In the genomic region with DNA sequence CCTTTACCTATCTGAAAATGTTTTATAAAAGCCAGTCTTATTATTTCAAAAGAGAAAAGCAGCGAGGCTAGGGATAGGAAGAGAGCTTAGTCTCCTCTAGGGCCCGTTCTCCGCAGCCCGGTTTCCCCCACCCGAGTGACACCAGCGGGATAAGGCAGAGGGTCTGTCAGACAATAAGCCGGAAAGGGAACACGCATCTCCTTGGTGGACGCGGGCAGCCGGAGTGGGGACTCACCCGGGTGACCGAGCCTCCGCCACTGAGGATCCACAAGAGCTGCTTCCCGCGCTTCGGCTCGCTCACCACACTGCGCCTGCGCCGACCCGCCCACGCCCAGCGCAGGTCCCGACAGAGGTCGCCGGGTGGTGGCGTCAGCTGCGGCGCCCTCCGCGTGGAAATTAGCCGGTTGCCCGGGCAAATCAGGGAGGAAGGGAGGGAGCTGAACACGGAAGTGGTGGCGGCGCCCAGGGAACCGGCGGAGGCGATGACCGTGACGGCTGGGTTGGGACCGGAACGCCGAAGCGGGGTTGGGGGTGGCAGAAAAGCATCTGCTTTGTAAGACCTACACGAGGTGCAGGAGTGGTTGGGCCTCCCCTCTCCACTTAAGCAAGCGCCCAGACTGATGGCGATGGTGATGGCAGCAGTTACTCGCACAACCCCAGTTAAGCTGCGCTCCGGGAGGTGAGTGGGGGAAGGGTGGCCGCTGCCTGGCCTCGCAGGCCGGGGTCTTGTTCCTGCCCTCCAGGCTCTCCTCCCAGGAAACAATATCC, we compare ENCODE assay signal across 8 cellular contexts. TPM values are rescaled to one million over a fixed set of nuclear protein-coding genes. Genes with fewer than 3 reads are reported as not detected.
DNase-seq lines count a peak whose midpoint lies in the region; ATAC-seq, FAIRE-seq and TF ChIP-seq lines count a peak whose summit lies in the region.

A gene with protein sequence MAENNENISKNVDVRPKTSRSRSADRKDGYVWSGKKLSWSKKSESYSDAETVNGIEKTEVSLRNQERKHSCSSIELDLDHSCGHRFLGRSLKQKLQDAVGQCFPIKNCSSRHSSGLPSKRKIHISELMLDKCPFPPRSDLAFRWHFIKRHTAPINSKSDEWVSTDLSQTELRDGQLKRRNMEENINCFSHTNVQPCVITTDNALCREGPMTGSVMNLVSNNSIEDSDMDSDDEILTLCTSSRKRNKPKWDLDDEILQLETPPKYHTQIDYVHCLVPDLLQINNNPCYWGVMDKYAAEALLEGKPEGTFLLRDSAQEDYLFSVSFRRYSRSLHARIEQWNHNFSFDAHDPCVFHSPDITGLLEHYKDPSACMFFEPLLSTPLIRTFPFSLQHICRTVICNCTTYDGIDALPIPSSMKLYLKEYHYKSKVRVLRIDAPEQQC (plus strand): TSS at position 444 of the 768 bp plus-strand sequence. CDS start 15,806 bp downstream, outside the sequence.
A gene with protein sequence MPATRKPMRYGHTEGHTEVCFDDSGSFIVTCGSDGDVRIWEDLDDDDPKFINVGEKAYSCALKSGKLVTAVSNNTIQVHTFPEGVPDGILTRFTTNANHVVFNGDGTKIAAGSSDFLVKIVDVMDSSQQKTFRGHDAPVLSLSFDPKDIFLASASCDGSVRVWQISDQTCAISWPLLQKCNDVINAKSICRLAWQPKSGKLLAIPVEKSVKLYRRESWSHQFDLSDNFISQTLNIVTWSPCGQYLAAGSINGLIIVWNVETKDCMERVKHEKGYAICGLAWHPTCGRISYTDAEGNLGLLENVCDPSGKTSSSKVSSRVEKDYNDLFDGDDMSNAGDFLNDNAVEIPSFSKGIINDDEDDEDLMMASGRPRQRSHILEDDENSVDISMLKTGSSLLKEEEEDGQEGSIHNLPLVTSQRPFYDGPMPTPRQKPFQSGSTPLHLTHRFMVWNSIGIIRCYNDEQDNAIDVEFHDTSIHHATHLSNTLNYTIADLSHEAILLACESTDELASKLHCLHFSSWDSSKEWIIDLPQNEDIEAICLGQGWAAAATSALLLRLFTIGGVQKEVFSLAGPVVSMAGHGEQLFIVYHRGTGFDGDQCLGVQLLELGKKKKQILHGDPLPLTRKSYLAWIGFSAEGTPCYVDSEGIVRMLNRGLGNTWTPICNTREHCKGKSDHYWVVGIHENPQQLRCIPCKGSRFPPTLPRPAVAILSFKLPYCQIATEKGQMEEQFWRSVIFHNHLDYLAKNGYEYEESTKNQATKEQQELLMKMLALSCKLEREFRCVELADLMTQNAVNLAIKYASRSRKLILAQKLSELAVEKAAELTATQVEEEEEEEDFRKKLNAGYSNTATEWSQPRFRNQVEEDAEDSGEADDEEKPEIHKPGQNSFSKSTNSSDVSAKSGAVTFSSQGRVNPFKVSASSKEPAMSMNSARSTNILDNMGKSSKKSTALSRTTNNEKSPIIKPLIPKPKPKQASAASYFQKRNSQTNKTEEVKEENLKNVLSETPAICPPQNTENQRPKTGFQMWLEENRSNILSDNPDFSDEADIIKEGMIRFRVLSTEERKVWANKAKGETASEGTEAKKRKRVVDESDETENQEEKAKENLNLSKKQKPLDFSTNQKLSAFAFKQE (minus strand): TSS at position 307 of the 768 bp plus-strand sequence. CDS start 312 bp downstream, outside the sequence.

- TF ChIP-seq CTCF in esophagus squamous epithelium (IDR thresholded peaks at IDR 0.05), result peak in 2 of 6 experiments; percentile 22 to 53

- DNase-seq in EH (ENCODE audit: low read depth), result peak; percentile 95
- DNase-seq in GM23248, result peak; percentile 95
- DNase-seq in Karpas-422, result peak; percentile 99
- DNase-seq in RCC 7860 (ENCODE audit: low spot score), result peak; percentile 75
- peak; percentile 97 to 99 for DNase-seq in activated T-cell treated with anti-CD3 and anti-CD28 coated beads, Interleukin-2, amount 50 U/mL, for 72 hours
- peak; percentile 45 for DNase-seq in esophagus squamous epithelium (lab: John Stamatoyannopoulos, UW)
- peak; percentile 94 for DNase-seq in myocyte (ENCODE audit: low read depth)
- DNase-seq in stimulated activated CD8-positive, alpha-beta memory T cell treated with anti-CD3 and anti-CD28 coated beads, Interleukin-7, amount 100 ng/mL, for 4 hours (ENCODE audit: low read depth in 2 of 2), result peak; percentile 89 to 96

- intact Hi-C loops in esophagus squamous epithelium (cut with DNase I), result no loop called here

- H3K4me3 ChIP-seq in GM23248 (peak within 1 kb of the TSS; percentile 91), Karpas-422 (ENCODE audit: low read length) (peak within 1 kb of the TSS; percentile 70), esophagus squamous epithelium (peak within 1 kb of the TSS; percentile 81 to 97 (median 83))

- ATAC-seq in activated T-cell treated with anti-CD3 and anti-CD28 coated beads, Interleukin-2, amount 50 U/mL, for 72 hours (replicated peaks in 1 of 2), result peak; percentile 96 to 97

- no peak for FAIRE-seq in RCC 7860 (lab: Jason Lieb, UNC)

- peak within 1 kb of the TSS; percentile 87 to 94 for H3K4me3 Mint-ChIP-seq in activated T-cell treated with anti-CD3 and anti-CD28 coated beads, Interleukin-2, amount 50 U/mL, for 72 hours

- H3K27ac ChIP-seq in GM23248, result peak within 1 kb of the TSS; percentile 84
- H3K27ac ChIP-seq in Karpas-422 (ENCODE audit: low read length), result peak within 1 kb of the TSS; percentile 84
- H3K27ac ChIP-seq in esophagus squamous epithelium, result peak within 1 kb of the TSS; percentile 85 to 94 (median 92)

- H3K36me3 ChIP-seq in GM23248 (ENCODE audit: low read depth) (no peaks in the 10 kb centered on the region), Karpas-422 (ENCODE audit: insufficient read depth, low read length) (peaks cover 51% of the 10 kb centered on the region), esophagus squamous epithelium (no peaks in the 10 kb centered on the region)

- H3K9me3 Mint-ChIP-seq in activated T-cell treated with anti-CD3 and anti-CD28 coated beads, Interleukin-2, amount 50 U/mL, for 72 hours, result no peaks in the 10 kb centered on the region

- H4K20me1 ChIP-seq in GM23248 (ENCODE audit: insufficient read depth), result peaks cover 4% of the 10 kb centered on the region; the same call in 1 of the 2 replicates
- H4K20me1 ChIP-seq in Karpas-422 (ENCODE audit: insufficient read depth, low read depth, low read length), result peaks cover 13% of the 10 kb centered on the region

- H3K9me2 ChIP-seq in GM23248 (ENCODE audit: insufficient read depth) (no peaks in the 10 kb centered on the region), Karpas-422 (replicated peaks; ENCODE audit: insufficient read depth, low read length) (no peaks in the 10 kb centered on the region)

- H3K4me1 ChIP-seq in GM23248 (ENCODE audit: insufficient read depth), result peaks cover 35% of the 10 kb centered on the region
- peaks cover 43% of the 10 kb centered on the region for H3K4me1 ChIP-seq in Karpas-422 (ENCODE audit: low read length)
- peaks cover 3 to 47% (median 24%) of the 10 kb centered on the region in 3 donors for H3K4me1 ChIP-seq in esophagus squamous epithelium

- TF ChIP-seq POLR2A in esophagus squamous epithelium (IDR thresholded peaks at IDR 0.05), result peak in 3 of 4 donors; percentile 40 to 73 (median 70)

- H3K27me3 Mint-ChIP-seq in activated T-cell treated with anti-CD3 and anti-CD28 coated beads, Interleukin-2, amount 50 U/mL, for 72 hours (ENCODE audit: low read depth), result no peaks in the 10 kb centered on the region

- 0% methylated on average over 49 to 51 of the region's 55 CpGs for WGBS in GM23248 (ENCODE audit: low coverage in 1 of 2, low lambda C conversion rate in 2 of 2, missing lambda C conversion rate in 2 of 2), 2 experiments
- WGBS in esophagus squamous epithelium, 2 donors, result 0% methylated on average over 4 to 12 of the region's 55 CpGs

- peaks cover 0 to 15% of the 10 kb centered on the region in 2 donors for H3K36me3 Mint-ChIP-seq in activated T-cell treated with anti-CD3 and anti-CD28 coated beads, Interleukin-2, amount 50 U/mL, for 72 hours (ENCODE audit: insufficient read depth in 2 of 2)

- H3K4me1 Mint-ChIP-seq in activated T-cell treated with anti-CD3 and anti-CD28 coated beads, Interleukin-2, amount 50 U/mL, for 72 hours (ENCODE audit: low read depth), result peaks cover 45% of the 10 kb centered on the region

- H2AFZ ChIP-seq in GM23248 (peak within 1 kb of the TSS; percentile 98), Karpas-422 (ENCODE audit: low read length) (peak within 1 kb of the TSS; percentile 41; the same call in 1 of the 2 replicates)

- in situ Hi-C loops in GM23248 (cut with MboI), result no loop called here

- H3K4me2 ChIP-seq in GM23248 (ENCODE audit: unreplicated experiment) (peak within 1 kb of the TSS; percentile 98), Karpas-422 (ENCODE audit: low read depth, low read length, poor library complexity, severe bottlenecking) (peak within 1 kb of the TSS; percentile 87)

- no peaks in the 10 kb centered on the region for H3K9me3 ChIP-seq in GM23248 (ENCODE audit: low read depth)
- no peaks in the 10 kb centered on the region for H3K9me3 ChIP-seq in Karpas-422 (ENCODE audit: low read length)
- H3K9me3 ChIP-seq in esophagus squamous epithelium, result no peaks in the 10 kb centered on the region

- H3K27ac Mint-ChIP-seq in activated T-cell treated with anti-CD3 and anti-CD28 coated beads, Interleukin-2, amount 50 U/mL, for 72 hours, result peak within 1 kb of the TSS; percentile 99

- H3K9ac ChIP-seq in GM23248 (peak within 1 kb of the TSS; percentile 91), Karpas-422 (ENCODE audit: low read length) (peak within 1 kb of the TSS; percentile 80)

- peaks cover 84% of the 10 kb centered on the region for H3K79me2 ChIP-seq in GM23248 (ENCODE audit: insufficient read depth)
- peaks cover 92% of the 10 kb centered on the region for H3K79me2 ChIP-seq in Karpas-422 (ENCODE audit: low read length)

- peaks cover 15% of the 10 kb centered on the region; the same call in 1 of the 2 replicates for H3F3A ChIP-seq in GM23248 (ENCODE audit: insufficient read depth)

- H3K27me3 ChIP-seq in GM23248 (replicated peaks; ENCODE audit: insufficient read depth) (no peaks in the 10 kb centered on the region), Karpas-422 (ENCODE audit: low read length) (no peaks in the 10 kb centered on the region), esophagus squamous epithelium (no peaks in the 10 kb centered on the region)

RNA-seq across cellular contexts. Expression of the first gene that starts in this region (rescaled TPM):
- total RNA-seq in GM23248 (2014; rRNA removed; shearing (Covaris generic)), result 15.7 TPM in 2 replicates
- 7.4 and 7.7 TPM in 2 replicates for polyA plus RNA-seq in GM23248 (2016; fragmentation: Nextera tagmentation; extraction: Ambion mirVana)
- 20.2 and 50.3 TPM in 2 replicates for total RNA-seq in Karpas-422 (2014; rRNA removed; shearing (Covaris generic); ENCODE audit: low replicate concordance)
- 10 to 100 TPM; 25.9 to 27.0 TPM for total RNA-seq in activated T-cell treated with anti-CD3 and anti-CD28 coated beads, Interleukin-2, amount 50 U/mL, for 72 hours
- total RNA-seq in esophagus squamous epithelium (10 to 100 TPM in 2 of 4 donors, 1 to 10 TPM in 2; 5.9 to 20.1 (median 12.1) TPM), myocyte (23.9 and 24.7 TPM in 2 replicates)
- 7.2 TPM for polyA plus RNA-seq in myocyte (2012)

RNA-seq across cellular contexts. Expression of the second gene that starts in this region (rescaled TPM):
- 6.3 and 9.6 TPM in 2 replicates for total RNA-seq in GM23248 (2014; rRNA removed; shearing (Covaris generic))
- polyA plus RNA-seq in GM23248 (2016; fragmentation: Nextera tagmentation; extraction: Ambion mirVana), result 6.6 and 7.5 TPM in 2 replicates
- 14.0 and 31.2 TPM in 2 replicates for total RNA-seq in Karpas-422 (2014; rRNA removed; shearing (Covaris generic); ENCODE audit: low replicate concordance)
- total RNA-seq in activated T-cell treated with anti-CD3 and anti-CD28 coated beads, Interleukin-2, amount 50 U/mL, for 72 hours, result 10 to 100 TPM; 43.7 to 50.7 TPM
- 1 to 10 TPM in 3 of 4 donors, under 1 TPM in 1; 0.80 to 7.0 (median 5.0) TPM for total RNA-seq in esophagus squamous epithelium
- total RNA-seq in myocyte, result 4.0 and 5.3 TPM in 2 replicates
- 1.7 TPM for polyA plus RNA-seq in myocyte (2012)

Comparison
In these comparisons a context has a peak if more than half of its experiments do, and no peak if none do; other contexts are left out.
1. Peak in every context shown above with its lines: DNase-seq, ATAC-seq, H3K4me3 ChIP-seq and H3K27ac ChIP-seq.
2. DNase-seq: peak in every context shown above with its lines; median percentile 99 in Karpas-422; 98 in activated T-cell treated with anti-CD3 and anti-CD28 coated beads, Interleukin-2, amount 50 U/mL, for 72 hours; 95 in EH; 95 in GM23248; 94 in myocyte; 92 in stimulated activated CD8-positive, alpha-beta memory T cell treated with anti-CD3 and anti-CD28 coated beads, Interleukin-7, amount 100 ng/mL, for 4 hours; 75 in RCC 7860; 45 in esophagus squamous epithelium.